1 cellular context compared by ENCODE assay signal in the genomic region with DNA sequence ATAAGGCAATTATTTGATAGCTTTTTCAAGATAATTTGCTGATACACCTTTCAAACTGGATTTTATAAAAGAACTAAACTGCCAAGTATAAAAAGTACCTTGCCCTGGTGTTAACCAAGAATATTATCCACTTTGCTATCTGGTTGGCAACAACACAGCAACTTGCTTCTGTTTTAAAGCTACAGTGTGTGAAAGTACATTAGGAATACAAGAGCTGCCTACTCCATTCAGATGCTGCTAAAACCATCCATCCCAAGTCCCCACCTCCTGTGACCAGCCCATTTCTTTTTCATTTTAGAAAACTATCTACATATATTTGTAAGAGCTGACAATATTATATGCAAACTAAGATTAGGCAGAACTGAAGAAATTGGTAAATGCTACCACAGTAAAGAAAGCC.
TF ChIP-seq lines count a peak whose summit lies in the region.

No MANE protein-coding gene starts in this region.

TF ChIP-seq in endothelial cell of umbilical vein, 7 proteins besides CTCF, POLR2A, EP300 and RAD21:
- TF ChIP-seq GATA2 (IDR thresholded peaks at IDR 0.05; ENCODE audit: insufficient read depth, insufficient read length, low read depth, low read length) (no peak), POLR2AphosphoS5 (IDR thresholded peaks at IDR 0.05; ENCODE audit: insufficient read depth, low read depth, low read length) (no peak), MYC (IDR thresholded peaks at IDR 0.05; ENCODE audit: low read depth, low read length) (no peak), EZH2 (IDR thresholded peaks at IDR 0.05; ENCODE audit: borderline replicate concordance, low read depth, low read length, severe bottlenecking) (no peak), FOS (IDR thresholded peaks at IDR 0.05; ENCODE audit: borderline replicate concordance, insufficient read depth, low read length) (no peak), JUN (IDR thresholded peaks at IDR 0.05; ENCODE audit: borderline replicate concordance, insufficient read depth, insufficient read length, low read depth) (no peak)
- TF ChIP-seq, protein P1, sequence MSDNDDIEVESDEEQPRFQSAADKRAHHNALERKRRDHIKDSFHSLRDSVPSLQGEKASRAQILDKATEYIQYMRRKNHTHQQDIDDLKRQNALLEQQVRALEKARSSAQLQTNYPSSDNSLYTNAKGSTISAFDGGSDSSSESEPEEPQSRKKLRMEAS (IDR thresholded peaks at IDR 0.05; ENCODE audit: insufficient read depth, insufficient read length), result no peak
